Comparison of ENCODE assay signal across 13 cellular contexts in genomic region chr2:101859604-101860003, GRCh38.
DNase-seq lines count a peak whose midpoint lies in the region; ATAC-seq and TF ChIP-seq lines count a peak whose summit lies in the region.
"Had no signal": no experiment of that assay in that cellular context is flagged by ENCODE, and none has a peak within 500 bp of the region (broad histone marks: within the 10 kb centered on the region; RNA-seq: fewer than 3 reads in every experiment).

No MANE protein-coding gene starts in this region.

- CTCF ChIA-PET in WTC11 (lab: Charles Lee), result no interaction called here

- no peaks in the 10 kb centered on the region for H3K27me3 ChIP-seq in thymus (ENCODE audit: control insufficient read depth, insufficient read depth)
- H3K27me3 ChIP-seq: BLaER1 had no signal

- H3K9me3 ChIP-seq in thymus (ENCODE audit: control insufficient read depth), result no peaks in the 10 kb centered on the region
- H3K9me3 ChIP-seq: BLaER1 had no signal

- no peak overlapping the region for H3K4me3 ChIP-seq in thymus (ENCODE audit: low read length)
- H3K4me3 ChIP-seq: BLaER1, GM23248 had no signal

- peaks cover 45% of the 10 kb centered on the region for H3K36me3 ChIP-seq in thymus (ENCODE audit: control insufficient read depth, insufficient read depth)

- no peaks in the 10 kb centered on the region for H3K4me1 ChIP-seq in thymus (ENCODE audit: control insufficient read depth, insufficient read depth, low read length)
- H3K4me1 ChIP-seq: BLaER1 had no signal

- H3K9me3 Mint-ChIP-seq in activated T-cell treated with anti-CD3 and anti-CD28 coated beads, Interleukin-2, amount 50 U/mL, for 24 hours, result no peaks in the 10 kb centered on the region
- H3K9me3 Mint-ChIP-seq in activated T-cell treated with anti-CD3 and anti-CD28 coated beads, Interleukin-2, amount 50 U/mL, for 4 hours, result no peaks in the 10 kb centered on the region
- H3K9me3 Mint-ChIP-seq in WTC11 (no peaks in the 10 kb centered on the region), memory B cell (no peaks in the 10 kb centered on the region), type B pancreatic cell (no peaks in the 10 kb centered on the region)

- no peak for DNase-seq in activated T-cell treated with anti-CD3 and anti-CD28 coated beads, Interleukin-2, amount 50 U/mL, for 24 hours
- DNase-seq in activated T-cell treated with anti-CD3 and anti-CD28 coated beads, Interleukin-2, amount 50 U/mL, for 4 hours, result no peak
- no peak for DNase-seq in WTC11 (ENCODE audit: low spot score)
- DNase-seq in memory B cell (ENCODE audit: low spot score in 2 of 2), result no peak
- DNase-seq in GM19240 (ENCODE audit: insufficient read length, low spot score), result no peak
- no peak for DNase-seq in type B pancreatic cell (ENCODE audit: extremely low spot score, unreplicated experiment)
- DNase-seq: 8988T, AML-193, GM23248 had no signal

- WGBS in thymus, result 98% methylated on average over 16 of the region's 16 CpGs

- POLR2A ChIA-PET in WTC11 (lab: Charles Lee), result no interaction called here

- no peak for TF ChIP-seq CTCF in WTC11 (IDR thresholded peaks at IDR 0.05)
- no peak for TF ChIP-seq CTCF in type B pancreatic cell (conservative IDR thresholded peaks at IDR 0.05)

- peak overlapping the region; percentile 42 for H3K27ac ChIP-seq in thymus (ENCODE audit: low read depth)
- H3K27ac ChIP-seq: BLaER1, GM23248, HL-60 had no signal

- no peak overlapping the region for H3K4me3 Mint-ChIP-seq in activated T-cell treated with anti-CD3 and anti-CD28 coated beads, Interleukin-2, amount 50 U/mL, for 24 hours
- H3K4me3 Mint-ChIP-seq in activated T-cell treated with anti-CD3 and anti-CD28 coated beads, Interleukin-2, amount 50 U/mL, for 4 hours, result no peak overlapping the region
- H3K4me3 Mint-ChIP-seq in WTC11 (no peak overlapping the region), memory B cell (no peak overlapping the region), type B pancreatic cell (no peak overlapping the region)

- ATAC-seq in activated T-cell treated with anti-CD3 and anti-CD28 coated beads, Interleukin-2, amount 50 U/mL, for 4 hours, result no peak
- ATAC-seq in WTC11, result no peak
- no peak for ATAC-seq in memory B cell (ENCODE audit: low read depth)
- ATAC-seq: HCT116 had no signal

- H3K36me3 Mint-ChIP-seq in activated T-cell treated with anti-CD3 and anti-CD28 coated beads, Interleukin-2, amount 50 U/mL, for 24 hours (ENCODE audit: low read depth), result peaks cover 78% of the 10 kb centered on the region
- H3K36me3 Mint-ChIP-seq in activated T-cell treated with anti-CD3 and anti-CD28 coated beads, Interleukin-2, amount 50 U/mL, for 4 hours (ENCODE audit: insufficient read depth), result peaks cover 33% of the 10 kb centered on the region
- peaks cover 35% of the 10 kb centered on the region for H3K36me3 Mint-ChIP-seq in WTC11
- peaks cover 45% of the 10 kb centered on the region for H3K36me3 Mint-ChIP-seq in memory B cell
- H3K36me3 Mint-ChIP-seq in type B pancreatic cell, result peaks cover 31% of the 10 kb centered on the region

- H3K27me3 Mint-ChIP-seq in activated T-cell treated with anti-CD3 and anti-CD28 coated beads, Interleukin-2, amount 50 U/mL, for 24 hours, result no peaks in the 10 kb centered on the region
- no peaks in the 10 kb centered on the region for H3K27me3 Mint-ChIP-seq in activated T-cell treated with anti-CD3 and anti-CD28 coated beads, Interleukin-2, amount 50 U/mL, for 4 hours (ENCODE audit: low read depth)
- H3K27me3 Mint-ChIP-seq in WTC11 (ENCODE audit: low read depth) (no peaks in the 10 kb centered on the region), memory B cell (no peaks in the 10 kb centered on the region), type B pancreatic cell (no peaks in the 10 kb centered on the region)

- H3K4me1 Mint-ChIP-seq in activated T-cell treated with anti-CD3 and anti-CD28 coated beads, Interleukin-2, amount 50 U/mL, for 24 hours (ENCODE audit: low read depth), result peaks cover 11% of the 10 kb centered on the region
- peaks cover 8% of the 10 kb centered on the region for H3K4me1 Mint-ChIP-seq in activated T-cell treated with anti-CD3 and anti-CD28 coated beads, Interleukin-2, amount 50 U/mL, for 4 hours (ENCODE audit: low read depth)
- H3K4me1 Mint-ChIP-seq in WTC11, result peaks cover 15% of the 10 kb centered on the region
- peaks cover 4% of the 10 kb centered on the region for H3K4me1 Mint-ChIP-seq in memory B cell
- no peaks in the 10 kb centered on the region for H3K4me1 Mint-ChIP-seq in type B pancreatic cell (ENCODE audit: unreplicated experiment)

- peak overlapping the region; percentile 7 for H3K27ac Mint-ChIP-seq in activated T-cell treated with anti-CD3 and anti-CD28 coated beads, Interleukin-2, amount 50 U/mL, for 24 hours
- H3K27ac Mint-ChIP-seq in WTC11 (peak overlapping the region; percentile 5; the same call in 1 of the 2 replicates), memory B cell (peak overlapping the region; percentile 20), type B pancreatic cell (no peak overlapping the region)

TF ChIP-seq in WTC11, 78 proteins besides CTCF, POLR2A, EP300 and RAD21:
- no peak for TF ChIP-seq JUN (CRISPR knock-in tag; IDR thresholded peaks at IDR 0.05)
- no peak for TF ChIP-seq ZMAT4 (CRISPR knock-in tag; IDR thresholded peaks at IDR 0.05)
- TF ChIP-seq ZBTB21 (CRISPR knock-in tag; IDR thresholded peaks at IDR 0.05; ENCODE audit: borderline replicate concordance), result no peak
- no peak for TF ChIP-seq AFF4 (CRISPR knock-in tag; IDR thresholded peaks at IDR 0.05; ENCODE audit: borderline replicate concordance)
- TF ChIP-seq HMGA2 (CRISPR knock-in tag; IDR thresholded peaks at IDR 0.05), result no peak
